In the genomic region with DNA sequence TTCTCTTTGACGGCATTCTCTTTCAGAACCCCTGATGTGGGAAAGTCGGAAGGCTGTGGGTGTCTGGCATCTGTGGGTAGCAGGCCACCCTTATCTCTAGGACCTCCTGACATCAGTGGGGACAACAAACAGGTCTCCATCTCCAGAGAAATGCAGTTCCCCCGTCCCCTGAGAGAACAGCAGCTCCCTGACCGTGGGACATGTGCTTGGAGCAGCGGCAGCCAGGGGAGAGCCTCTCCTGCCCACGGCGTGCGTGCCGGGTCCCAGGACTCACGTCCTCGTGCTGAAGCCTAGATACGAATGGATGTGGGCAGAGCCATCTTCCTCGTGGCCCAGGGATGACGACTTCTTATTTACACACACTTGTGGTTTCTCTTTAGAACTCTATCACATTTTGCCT, we compare ENCODE assay signal across 28 cellular contexts.
"Had no signal": no experiment of that assay in that cellular context is flagged by ENCODE, and none has a peak within 500 bp of the region (broad histone marks: within the 10 kb centered on the region; RNA-seq: fewer than 3 reads in every experiment).

No MANE protein-coding gene starts in this region.

- H3K9me3 ChIP-seq: ovary, prostate gland, right atrium auricular region, right lobe of liver, sigmoid colon, stomach, thoracic aorta, thyroid gland, tibial nerve, upper lobe of left lung, vagina had no signal

- H3K4me1 Mint-ChIP-seq: naive thymus-derived CD8-positive, alpha-beta T cell; stimulated activated effector memory CD8-positive, alpha-beta T cell treated with anti-CD3 and anti-CD28 coated beads, Interleukin-12 subunit alpha, Interleukin-12 subunit beta, amount 100 ng/mL, for 72 hours; stimulated activated naive B cell treated with anti-CD40 and anti-IgM and Interleukin-4, amounts not matched to agents 10 μg/mL and 1 μg/mL and 100 μg/mL, for 72 hours had no signal

- H3K9me3 Mint-ChIP-seq: natural killer cell treated with Interleukin-12 subunit alpha and Interleukin-12 subunit beta and Interleukin-15 and Interleukin-18, amount 100 ng/mL, for 72 hours; nephron progenitor cell; neural crest cell; stimulated activated effector memory CD8-positive, alpha-beta T cell treated with anti-CD3 and anti-CD28 coated beads, Interleukin-12 subunit alpha, Interleukin-12 subunit beta, amount 100 ng/mL, for 72 hours had no signal

- H3K4me3 ChIP-seq: ovary, prostate gland, right atrium auricular region, right lobe of liver, sigmoid colon, stomach, thoracic aorta, thyroid gland, tibial nerve, upper lobe of left lung, vagina had no signal

- H3K4me1 ChIP-seq: parathyroid adenoma, prostate gland, right lobe of liver, thyroid gland, tibial nerve, upper lobe of left lung had no signal

- H3K36me3 ChIP-seq: ovary, prostate gland, right atrium auricular region, right lobe of liver, sigmoid colon, stomach, thoracic aorta, thyroid gland, tibial nerve, upper lobe of left lung, vagina had no signal

- H3K4me3 Mint-ChIP-seq: naive thymus-derived CD8-positive, alpha-beta T cell; natural killer cell treated with Interleukin-12 subunit alpha and Interleukin-12 subunit beta and Interleukin-15 and Interleukin-18, amount 100 ng/mL, for 72 hours; nephron progenitor cell; neural crest cell; stimulated activated effector memory CD8-positive, alpha-beta T cell treated with anti-CD3 and anti-CD28 coated beads, Interleukin-12 subunit alpha, Interleukin-12 subunit beta, amount 100 ng/mL, for 72 hours; stimulated activated naive B cell treated with anti-CD40 and anti-IgM and Interleukin-4, amounts not matched to agents 10 μg/mL and 1 μg/mL and 100 μg/mL, for 72 hours; stimulated activated naive CD8-positive, alpha-beta T cell treated with anti-CD3 and anti-CD28 coated beads, Interleukin-15, Interleukin-2, amounts not matched to agents 100 ng/mL and 50 ng/mL, for 24 hours had no signal

- DNase-seq: naive thymus-derived CD8-positive, alpha-beta T cell; nephron progenitor cell; occipital lobe; ovary; retina; right lobe of liver; sigmoid colon; small intestine; stimulated activated CD4-positive, alpha-beta T cell treated with anti-CD3 and anti-CD28 coated beads, Interleukin-15, amount 100 ng/mL, for 24 hours; stimulated activated CD4-positive, alpha-beta T cell treated with anti-CD3 and anti-CD28 coated beads, Interleukin-2, amount 100 ng/mL, for 24 hours; stimulated activated CD4-positive, alpha-beta T cell treated with anti-CD3 and anti-CD28 coated beads, Interleukin-2, amount 100 ng/mL, for 48 hours; stimulated activated CD4-positive, alpha-beta T cell treated with anti-CD3 and anti-CD28 coated beads, Interleukin-4, amount 100 ng/mL, for 24 hours; stimulated activated naive B cell treated with anti-CD40 and anti-IgM and Interleukin-4, amounts not matched to agents 10 μg/mL and 1 μg/mL and 100 μg/mL, for 72 hours; stimulated activated naive CD4-positive, alpha-beta T cell treated with Interleukin-2 at 50 U/mL for 16 hours; stomach; thyroid gland; trophoblast cell had no signal

- H3K36me3 Mint-ChIP-seq: naive thymus-derived CD8-positive, alpha-beta T cell; natural killer cell treated with Interleukin-12 subunit alpha and Interleukin-12 subunit beta and Interleukin-15 and Interleukin-18, amount 100 ng/mL, for 72 hours; stimulated activated effector memory CD8-positive, alpha-beta T cell treated with anti-CD3 and anti-CD28 coated beads, Interleukin-12 subunit alpha, Interleukin-12 subunit beta, amount 100 ng/mL, for 72 hours; stimulated activated naive B cell treated with anti-CD40 and anti-IgM and Interleukin-4, amounts not matched to agents 10 μg/mL and 1 μg/mL and 100 μg/mL, for 72 hours had no signal

- H3K9ac ChIP-seq: parathyroid adenoma had no signal

- H3K27me3 Mint-ChIP-seq: natural killer cell treated with Interleukin-12 subunit alpha and Interleukin-12 subunit beta and Interleukin-15 and Interleukin-18, amount 100 ng/mL, for 72 hours; stimulated activated naive B cell treated with anti-CD40 and anti-IgM and Interleukin-4, amounts not matched to agents 10 μg/mL and 1 μg/mL and 100 μg/mL, for 72 hours; stimulated activated naive CD8-positive, alpha-beta T cell treated with anti-CD3 and anti-CD28 coated beads, Interleukin-15, Interleukin-2, amounts not matched to agents 100 ng/mL and 50 ng/mL, for 24 hours had no signal

- H3K27ac ChIP-seq: ovary, parathyroid adenoma, prostate gland, right atrium auricular region, right lobe of liver, sigmoid colon, stomach, thoracic aorta, thyroid gland, tibial nerve, upper lobe of left lung, vagina had no signal

- H3K27ac Mint-ChIP-seq: naive thymus-derived CD8-positive, alpha-beta T cell; natural killer cell treated with Interleukin-12 subunit alpha and Interleukin-12 subunit beta and Interleukin-15 and Interleukin-18, amount 100 ng/mL, for 72 hours; nephron progenitor cell; stimulated activated effector memory CD8-positive, alpha-beta T cell treated with anti-CD3 and anti-CD28 coated beads, Interleukin-12 subunit alpha, Interleukin-12 subunit beta, amount 100 ng/mL, for 72 hours; stimulated activated naive B cell treated with anti-CD40 and anti-IgM and Interleukin-4, amounts not matched to agents 10 μg/mL and 1 μg/mL and 100 μg/mL, for 72 hours; stimulated activated naive CD8-positive, alpha-beta T cell treated with anti-CD3 and anti-CD28 coated beads, Interleukin-15, Interleukin-2, amounts not matched to agents 100 ng/mL and 50 ng/mL, for 24 hours had no signal

- ATAC-seq: naive thymus-derived CD8-positive, alpha-beta T cell; natural killer cell treated with Interleukin-12 subunit alpha and Interleukin-12 subunit beta and Interleukin-15 and Interleukin-18, amount 100 ng/mL, for 72 hours; right lobe of liver; stimulated activated effector memory CD8-positive, alpha-beta T cell treated with anti-CD3 and anti-CD28 coated beads, Interleukin-12 subunit alpha, Interleukin-12 subunit beta, amount 100 ng/mL, for 72 hours; stimulated activated naive B cell treated with anti-CD40 and anti-IgM and Interleukin-4, amounts not matched to agents 10 μg/mL and 1 μg/mL and 100 μg/mL, for 72 hours had no signal

- H3K79me2 ChIP-seq: parathyroid adenoma had no signal

- H3K27me3 ChIP-seq: ovary, right atrium auricular region, right lobe of liver, sigmoid colon, stomach, thyroid gland, tibial nerve, upper lobe of left lung, vagina had no signal
